In the genomic region with DNA sequence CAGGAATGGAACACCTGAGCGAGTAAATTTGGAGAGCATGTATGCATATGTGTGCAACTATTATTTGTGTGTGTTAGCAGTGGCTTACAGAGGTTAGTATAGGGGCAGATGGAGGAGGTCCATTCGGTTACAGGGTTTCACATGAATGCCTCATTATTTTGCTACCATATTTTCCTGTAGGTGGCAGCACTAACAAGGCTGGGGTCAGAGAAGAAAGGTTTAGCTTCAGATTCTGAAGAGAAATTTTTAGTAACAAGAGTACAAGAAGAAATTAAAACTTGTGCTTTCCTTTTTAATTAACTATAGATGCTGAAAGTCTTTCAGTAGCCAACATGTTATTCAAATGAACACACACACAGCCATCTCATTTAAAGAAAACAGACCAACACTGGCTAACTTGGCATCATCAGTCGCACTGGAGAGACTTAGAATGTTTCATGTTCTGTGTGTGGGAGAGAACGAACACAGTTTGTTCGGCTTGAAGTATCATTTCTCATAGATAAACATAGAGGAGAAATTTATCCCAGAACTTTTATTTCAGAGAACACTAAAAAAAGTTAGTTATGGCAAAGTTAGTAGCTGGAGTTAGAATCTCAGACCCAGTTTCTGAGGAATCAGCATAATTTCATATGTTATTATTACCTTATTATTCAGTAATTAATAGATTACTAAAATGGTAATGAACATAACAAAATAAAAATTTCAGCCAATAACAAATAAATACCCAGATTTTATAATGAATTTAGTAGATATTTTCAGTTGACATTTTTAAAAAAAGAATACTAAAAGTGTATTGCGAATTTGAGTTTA, we compare ENCODE assay signal across 9 cellular contexts.
DNase-seq lines count a peak whose midpoint lies in the region; ATAC-seq and TF ChIP-seq lines count a peak whose summit lies in the region.
"Had no signal": no experiment of that assay in that cellular context is flagged by ENCODE, and none has a peak within 500 bp of the region (broad histone marks: within the 10 kb centered on the region; RNA-seq: fewer than 3 reads in every experiment).

No MANE protein-coding gene starts in this region.

- H3K27ac ChIP-seq in SK-N-MC: no peak overlapping the region

- no peak overlapping the region for H3K9ac ChIP-seq in SK-N-MC (ENCODE audit: insufficient read length)

- no peaks in the 10 kb centered on the region for H3K36me3 ChIP-seq in SK-N-MC (ENCODE audit: insufficient read depth, low read length)

- H3K4me3 ChIP-seq in SK-N-MC (no peak overlapping the region), fibroblast of villous mesenchyme (ENCODE audit: low read depth, low read length) (no peak overlapping the region)

- H3K36me3 Mint-ChIP-seq in progenitor cell of endocrine pancreas (ENCODE audit: insufficient read depth): no peaks in the 10 kb centered on the region
- H3K36me3 Mint-ChIP-seq in activated T-cell treated with anti-CD3 and anti-CD28 coated beads, Interleukin-2, amount 50 U/mL, for 24 hours (ENCODE audit: low read depth): no peaks in the 10 kb centered on the region

- DNase-seq in NCI-H524 (lab: John Stamatoyannopoulos, UW): peak; percentile 52 to 70
- no peak for DNase-seq in NCI-H524 treated with DMSO at 0.1 percent for 48 hours (lab: John Stamatoyannopoulos, UW)
- DNase-seq in HuH-7 (ENCODE audit: low spot score): peak; percentile 31
- peak; percentile 40 for DNase-seq in SK-N-MC (ENCODE audit: low read depth, low spot score)
- DNase-seq in fibroblast of villous mesenchyme (ENCODE audit: low read depth): peak; percentile 64
- no peak for DNase-seq in progenitor cell of endocrine pancreas (ENCODE audit: low spot score, unreplicated experiment)
- DNase-seq in activated T-cell treated with anti-CD3 and anti-CD28 coated beads, Interleukin-2, amount 50 U/mL, for 24 hours: no peak

- peak; percentile 90 for ATAC-seq in GM21717 (IDR thresholded peaks at IDR 0.05; ENCODE audit: unreplicated experiment)

- no peaks in the 10 kb centered on the region for H3K4me1 Mint-ChIP-seq in progenitor cell of endocrine pancreas (ENCODE audit: low read depth)
- no peaks in the 10 kb centered on the region for H3K4me1 Mint-ChIP-seq in activated T-cell treated with anti-CD3 and anti-CD28 coated beads, Interleukin-2, amount 50 U/mL, for 24 hours (ENCODE audit: low read depth)

- H3K9me3 Mint-ChIP-seq in progenitor cell of endocrine pancreas (ENCODE audit: low read depth): no peaks in the 10 kb centered on the region
- no peaks in the 10 kb centered on the region for H3K9me3 Mint-ChIP-seq in activated T-cell treated with anti-CD3 and anti-CD28 coated beads, Interleukin-2, amount 50 U/mL, for 24 hours
- H3K9me3 Mint-ChIP-seq: dendritic cell treated with granulocyte-macrophage colony-stimulating factor and Interleukin-4, amounts not matched to agents 40 ng/mL and 50 ng/mL, for 4 days had no signal

- TF ChIP-seq CTCF in fibroblast of villous mesenchyme (IDR thresholded peaks at IDR 0.05; ENCODE audit: insufficient read depth, low read depth, low read length): peak; percentile 79
- peak; percentile 83 for TF ChIP-seq CTCF in progenitor cell of endocrine pancreas (IDR thresholded peaks at IDR 0.05; ENCODE audit: unreplicated experiment)

- H3K4me3 Mint-ChIP-seq in progenitor cell of endocrine pancreas (ENCODE audit: low read depth): no peak overlapping the region
- no peak overlapping the region for H3K4me3 Mint-ChIP-seq in activated T-cell treated with anti-CD3 and anti-CD28 coated beads, Interleukin-2, amount 50 U/mL, for 24 hours
- H3K4me3 Mint-ChIP-seq: dendritic cell treated with granulocyte-macrophage colony-stimulating factor and Interleukin-4, amounts not matched to agents 40 ng/mL and 50 ng/mL, for 4 days had no signal

- H3K27me3 Mint-ChIP-seq in progenitor cell of endocrine pancreas: peaks cover 53% of the 10 kb centered on the region
- H3K27me3 Mint-ChIP-seq in activated T-cell treated with anti-CD3 and anti-CD28 coated beads, Interleukin-2, amount 50 U/mL, for 24 hours: peaks cover 5% of the 10 kb centered on the region

- no peaks in the 10 kb centered on the region for H3K9me3 ChIP-seq in SK-N-MC (ENCODE audit: low read depth, low read length)

- no peak overlapping the region for H3K27ac Mint-ChIP-seq in progenitor cell of endocrine pancreas
- no peak overlapping the region for H3K27ac Mint-ChIP-seq in activated T-cell treated with anti-CD3 and anti-CD28 coated beads, Interleukin-2, amount 50 U/mL, for 24 hours
- H3K27ac Mint-ChIP-seq: dendritic cell treated with granulocyte-macrophage colony-stimulating factor and Interleukin-4, amounts not matched to agents 40 ng/mL and 50 ng/mL, for 4 days had no signal

Comparison
In these comparisons a context has a peak if more than half of its experiments do, and no peak if none do; other contexts are left out.
1. DNase-seq: peak in NCI-H524 (2 of 2), HuH-7 (single experiment), SK-N-MC (single experiment) and fibroblast of villous mesenchyme (single experiment); none in NCI-H524 treated with DMSO at 0.1 percent for 48 hours (single experiment), progenitor cell of endocrine pancreas (single experiment) and activated T-cell treated with anti-CD3 and anti-CD28 coated beads, Interleukin-2, amount 50 U/mL, for 24 hours (single experiment).